8 cellular contexts compared by ENCODE assay signal in genomic region chr6:32110632-32111031, GRCh38. TPM values are rescaled to one million over a fixed set of nuclear protein-coding genes. Genes with fewer than 3 reads are reported as not detected.
A peak's percentile ranks its signal among the peaks of the same experiment; 100 is the strongest.
DNase-seq lines count a peak whose midpoint lies in the region; ATAC-seq, FAIRE-seq and TF ChIP-seq lines count a peak whose summit lies in the region.
"Had no signal": no experiment of that assay in that cellular context is flagged by ENCODE, and none has a peak within 500 bp of the region (broad histone marks: within the 10 kb centered on the region; RNA-seq: fewer than 3 reads in every experiment).

No MANE protein-coding gene starts in this region.

- in situ Hi-C loops in gastrocnemius medialis (cut with MboI; ENCODE audit: low sequenced_read_pairs in 4 of 4) = no loop called here

- H3K27ac ChIP-seq in endothelial cell of umbilical vein (ENCODE audit: insufficient read depth, low read depth, low read length) (no peak overlapping the region), gastrocnemius medialis (peak overlapping the region; percentile 64 to 77 (median 71))

- TF ChIP-seq POLR2A in endothelial cell of umbilical vein (IDR thresholded peaks at IDR 0.05; ENCODE audit: low read depth, low read length) (no peak), gastrocnemius medialis (IDR thresholded peaks at IDR 0.05) (no peak)

- H3K36me3 ChIP-seq in endothelial cell of umbilical vein (ENCODE audit: control insufficient read depth in 2 of 2, extremely low read depth in 1 of 2, insufficient read depth in 2 of 2, low read length in 2 of 2) (peaks cover 0 to 10% of the 10 kb centered on the region in 2 experiments), gastrocnemius medialis (peaks cover 0 to 11% of the 10 kb centered on the region in 2 donors)

- H3K4me3 ChIP-seq in endothelial cell of umbilical vein (replicated peaks in 1 of 3; ENCODE audit: insufficient read depth in 1 of 3, low read depth in 1 of 3, low read length in 3 of 3) (no peak overlapping the region), gastrocnemius medialis (no peak overlapping the region)

- FAIRE-seq in endothelial cell of umbilical vein (lab: Jason Lieb, UNC) = no peak
- FAIRE-seq: D721Med had no signal

- no peak overlapping the region for H3K9ac ChIP-seq in endothelial cell of umbilical vein (replicated peaks; ENCODE audit: extremely low read depth, insufficient read depth, low read length)

- POLR2A ChIA-PET in endothelial cell of umbilical vein (lab: Charles Lee) = no interaction called here

- CTCF ChIA-PET in endothelial cell of umbilical vein (lab: Charles Lee) = no interaction called here

- intact Hi-C loops in endothelial cell of umbilical vein (cut with micrococcal nuclease) = loop anchor here (10.0 kb wide), 1 partner anchor 304 kb away; no protein-coding TSS in a partner anchor
- intact Hi-C loops in gastrocnemius medialis (cut with DNase I; ENCODE audit: low total_unique reads) = loop anchor here (10.0 kb wide), 1 partner anchor 66 kb away; no protein-coding TSS in a partner anchor

- ATAC-seq in gastrocnemius medialis = no peak

- no peaks in the 10 kb centered on the region for H3K4me1 ChIP-seq in endothelial cell of umbilical vein (ENCODE audit: control insufficient read depth, extremely low read depth, insufficient read depth, low read length)
- H3K4me1 ChIP-seq in gastrocnemius medialis = peaks cover 23 to 34% of the 10 kb centered on the region in 2 donors

- H3K79me2 ChIP-seq in endothelial cell of umbilical vein (ENCODE audit: control insufficient read depth, insufficient read depth, low read length) = no peaks in the 10 kb centered on the region

- H3K27me3 ChIP-seq in endothelial cell of umbilical vein (ENCODE audit: control insufficient read depth in 2 of 2, insufficient read depth in 2 of 2, low read length in 2 of 2) = peaks cover 17 to 18% of the 10 kb centered on the region in 2 experiments
- H3K27me3 ChIP-seq in gastrocnemius medialis = peaks cover 4 to 20% (median 7%) of the 10 kb centered on the region in 3 donors

- no peak overlapping the region for H3K4me2 ChIP-seq in endothelial cell of umbilical vein (ENCODE audit: insufficient read depth, low read length)

- no peak overlapping the region for H2AFZ ChIP-seq in endothelial cell of umbilical vein (ENCODE audit: low read depth, low read length)

- H3K9me1 ChIP-seq in endothelial cell of umbilical vein (replicated peaks; ENCODE audit: control insufficient read depth, extremely low read depth, insufficient read depth, low read length) = no peaks in the 10 kb centered on the region

- no peak for TF ChIP-seq CTCF in endothelial cell of umbilical vein (IDR thresholded peaks at IDR 0.05; ENCODE audit: extremely low read depth in 1 of 2, insufficient read depth in 1 of 2, low read depth in 1 of 2, low read length in 2 of 2)
- TF ChIP-seq CTCF in gastrocnemius medialis (IDR thresholded peaks at IDR 0.05 in 4 of 5, conservative IDR thresholded peaks at IDR 0.05 in 1 of 5) = no peak

- DNase-seq in endothelial cell of umbilical vein (ENCODE audit: low read depth, low spot score) (no peak), gastrocnemius medialis (no peak), amniotic stem cell (lab: John Stamatoyannopoulos, UW) (no peak), cerebellum (ENCODE audit: low spot score) (no peak)
- DNase-seq: activated T-cell treated with anti-CD3 and anti-CD28 coated beads, Interleukin-2, amount 50 U/mL, for 48 hours; NCI-H1048; nucleus accumbens had no signal

- no peaks in the 10 kb centered on the region for H4K20me1 ChIP-seq in endothelial cell of umbilical vein (replicated peaks; ENCODE audit: control insufficient read depth, extremely low read depth, insufficient read depth, low read length)

- dilution Hi-C loops in endothelial cell of umbilical vein (cut with MboI; ENCODE audit: extremely low pct_ligation_motif_present, low sequenced_read_pairs) = no loop called here

- H3K9me3 ChIP-seq in endothelial cell of umbilical vein (replicated peaks; ENCODE audit: control insufficient read depth, insufficient read depth, low read length) = no peaks in the 10 kb centered on the region
- H3K9me3 ChIP-seq in gastrocnemius medialis = no peaks in the 10 kb centered on the region

- BruUV-seq in endothelial cell of umbilical vein (replicated peaks; lab: Mats Ljungman, UMichigan) = no TSS peak

TF ChIP-seq in endothelial cell of umbilical vein, 7 proteins besides CTCF, POLR2A, EP300 and RAD21:
- TF ChIP-seq MAX (IDR thresholded peaks at IDR 0.05; ENCODE audit: insufficient read depth, insufficient read length) (no peak), POLR2AphosphoS5 (IDR thresholded peaks at IDR 0.05; ENCODE audit: insufficient read depth, low read depth, low read length) (peak; percentile 35)
TF ChIP-seq in endothelial cell of umbilical vein: peak in this region for 1.

RNA-seq across cellular contexts. Expression of gene TNXB, which starts 1.5 kb away (rescaled TPM):
- total RNA-seq in endothelial cell of umbilical vein (2.7 and 3.2 TPM in 2 replicates), gastrocnemius medialis (10 to 100 TPM; 12.0 to 37.0 (median 33.5) TPM), cerebellum (9.3 TPM)
- polyA plus RNA-seq in endothelial cell of umbilical vein = 0.24 and 0.47 TPM in 2 replicates
- 0.04 and 0.28 TPM in 2 replicates for polyA plus RNA-seq in endothelial cell of umbilical vein (2011; cell fraction: cytosol; rRNA removed)
- polyA plus RNA-seq in endothelial cell of umbilical vein (2011; cell fraction: nucleus; rRNA removed) = 2.3 and 2.4 TPM in 2 replicates
- polyA plus RNA-seq in endothelial cell of umbilical vein (2012) = 0.05 and 0.14 TPM in 2 replicates
- polyA minus RNA-seq in endothelial cell of umbilical vein = 0.57 and 0.95 TPM in 2 replicates
- 1.1 TPM for polyA minus RNA-seq in endothelial cell of umbilical vein (2011; cell fraction: cytosol; rRNA and poly(A)+ RNA removed)
- polyA minus RNA-seq in endothelial cell of umbilical vein (2011; cell fraction: nucleus; rRNA and poly(A)+ RNA removed) = 2.9 and 3.7 TPM in 2 replicates

RNA-seq across cellular contexts. Expression of gene ATF6B, which starts 17.4 kb away (rescaled TPM):
- total RNA-seq in endothelial cell of umbilical vein (102 and 106 TPM in 2 replicates), gastrocnemius medialis (10 to 100 TPM in 2 of 4 donors, 1 to 10 TPM in 2; 6.8 to 18.4 (median 9.5) TPM), cerebellum (25.0 TPM)
- polyA plus RNA-seq in endothelial cell of umbilical vein = 113 and 115 TPM in 2 replicates
- polyA plus RNA-seq in endothelial cell of umbilical vein (2011; cell fraction: cytosol; rRNA removed) = 72.2 and 73.7 TPM in 2 replicates
- polyA plus RNA-seq in endothelial cell of umbilical vein (2011; cell fraction: nucleus; rRNA removed) = 173 and 238 TPM in 2 replicates
- polyA plus RNA-seq in endothelial cell of umbilical vein (2012) = 72.4 and 90.6 TPM in 2 replicates
- polyA minus RNA-seq in endothelial cell of umbilical vein = 87.7 and 103 TPM in 2 replicates
- 19.0 TPM for polyA minus RNA-seq in endothelial cell of umbilical vein (2011; cell fraction: cytosol; rRNA and poly(A)+ RNA removed)
- polyA minus RNA-seq in endothelial cell of umbilical vein (2011; cell fraction: nucleus; rRNA and poly(A)+ RNA removed) = 72.4 and 80.5 TPM in 2 replicates

RNA-seq across cellular contexts. Expression of gene FKBPL, which starts 19.5 kb away (rescaled TPM):
- total RNA-seq in endothelial cell of umbilical vein (5.2 and 6.0 TPM in 2 replicates), gastrocnemius medialis (1 to 10 TPM; 2.6 to 6.0 (median 3.9) TPM), cerebellum (3.8 TPM)
- 3.4 and 3.5 TPM in 2 replicates for polyA plus RNA-seq in endothelial cell of umbilical vein
- 3.8 and 4.4 TPM in 2 replicates for polyA plus RNA-seq in endothelial cell of umbilical vein (2011; cell fraction: cytosol; rRNA removed)
- polyA plus RNA-seq in endothelial cell of umbilical vein (2011; cell fraction: nucleus; rRNA removed) = 2.7 and 3.0 TPM in 2 replicates
- polyA plus RNA-seq in endothelial cell of umbilical vein (2012) = 3.3 and 4.7 TPM in 2 replicates
- 1.7 and 3.2 TPM in 2 replicates for polyA minus RNA-seq in endothelial cell of umbilical vein
- 1.4 TPM for polyA minus RNA-seq in endothelial cell of umbilical vein (2011; cell fraction: cytosol; rRNA and poly(A)+ RNA removed)
- polyA minus RNA-seq in endothelial cell of umbilical vein (2011; cell fraction: nucleus; rRNA and poly(A)+ RNA removed) = 1.2 TPM in 2 replicates

RNA-seq across cellular contexts. Expression of gene PRRT1, which starts 41.1 kb away (rescaled TPM):
- 0.76 and 1.3 TPM in 2 replicates for total RNA-seq in endothelial cell of umbilical vein
- polyA plus RNA-seq in endothelial cell of umbilical vein = 0.38 and 0.55 TPM in 2 replicates
- polyA plus RNA-seq in endothelial cell of umbilical vein (2011; cell fraction: cytosol; rRNA removed) = 0.13 and 0.28 TPM in 2 replicates
- polyA plus RNA-seq in endothelial cell of umbilical vein (2011; cell fraction: nucleus; rRNA removed) = 1.1 and 1.3 TPM in 2 replicates
- polyA plus RNA-seq in endothelial cell of umbilical vein (2012) = 0.58 and 1.1 TPM in 2 replicates
- 0.11 TPM in 1 of 2 replicates, not detected in the other for polyA minus RNA-seq in endothelial cell of umbilical vein
- not detected for polyA minus RNA-seq in endothelial cell of umbilical vein (2011; cell fraction: cytosol; rRNA and poly(A)+ RNA removed)
- polyA minus RNA-seq in endothelial cell of umbilical vein (2011; cell fraction: nucleus; rRNA and poly(A)+ RNA removed) = 0.24 TPM in 1 of 2 replicates, not detected in the other
- under 1 TPM in 1 of 4 donors, not detected in 3; 0.49 TPM for total RNA-seq in gastrocnemius medialis
- 1.2 TPM for total RNA-seq in cerebellum

RNA-seq across cellular contexts. Expression of gene PPT2, which starts 43.3 kb away (rescaled TPM):
- total RNA-seq in endothelial cell of umbilical vein = 27.2 and 27.6 TPM in 2 replicates
- 44.6 and 47.3 TPM in 2 replicates for polyA plus RNA-seq in endothelial cell of umbilical vein
- 27.2 and 31.8 TPM in 2 replicates for polyA plus RNA-seq in endothelial cell of umbilical vein (2011; cell fraction: cytosol; rRNA removed)
- polyA plus RNA-seq in endothelial cell of umbilical vein (2011; cell fraction: nucleus; rRNA removed) = 64.0 and 71.2 TPM in 2 replicates
- 18.1 and 18.9 TPM in 2 replicates for polyA plus RNA-seq in endothelial cell of umbilical vein (2012)
- 34.7 and 48.9 TPM in 2 replicates for polyA minus RNA-seq in endothelial cell of umbilical vein
- polyA minus RNA-seq in endothelial cell of umbilical vein (2011; cell fraction: cytosol; rRNA and poly(A)+ RNA removed) = 26.2 TPM
- polyA minus RNA-seq in endothelial cell of umbilical vein (2011; cell fraction: nucleus; rRNA and poly(A)+ RNA removed) = 20.8 and 23.4 TPM in 2 replicates
- total RNA-seq in gastrocnemius medialis = 10 to 100 TPM; 16.2 to 72.7 (median 21.4) TPM
- total RNA-seq in cerebellum = 17.8 TPM
